Comparison of ENCODE assay signal across 27 cellular contexts in genomic region chr1:35605071-35605881, GRCh38. TPM values are rescaled to one million over a fixed set of nuclear protein-coding genes. Genes with fewer than 3 reads are reported as not detected.
DNase-seq lines count a peak whose midpoint lies in the region; ATAC-seq, FAIRE-seq and TF ChIP-seq lines count a peak whose summit lies in the region.
"Had no signal": no experiment of that assay in that cellular context is flagged by ENCODE, and none has a peak within 500 bp of the region (broad histone marks: within the 10 kb centered on the region; RNA-seq: fewer than 3 reads in every experiment).

No MANE protein-coding gene starts in this region.

- H3K4me3 ChIP-seq in fibroblast of pulmonary artery (replicated peaks; ENCODE audit: low read depth, low read length) (no peak overlapping the region), pancreas (no peak overlapping the region)
- H3K4me3 ChIP-seq: hepatocyte, lung, PC-9, SK-N-MC had no signal

- peaks cover 71% of the 10 kb centered on the region for H3K36me3 Mint-ChIP-seq in activated CD8-positive, alpha-beta T cell treated with anti-CD3 and anti-CD28 coated beads, Interleukin-2, amount 10 ng/mL, durations not matched to agents 7 days and 5 days (ENCODE audit: low read depth)
- peaks cover 38% of the 10 kb centered on the region for H3K36me3 Mint-ChIP-seq in activated CD8-positive, alpha-beta T cell treated with anti-CD3 and anti-CD28 coated beads for 36 hours (ENCODE audit: low read depth)
- H3K36me3 Mint-ChIP-seq in T-helper 17 cell (ENCODE audit: low read depth) (peaks cover 3% of the 10 kb centered on the region), progenitor cell of endocrine pancreas (ENCODE audit: insufficient read depth) (peaks cover 35% of the 10 kb centered on the region)

- peak overlapping the region; percentile 22 for H3K27ac Mint-ChIP-seq in activated CD8-positive, alpha-beta T cell treated with anti-CD3 and anti-CD28 coated beads, Interleukin-2, amount 10 ng/mL, durations not matched to agents 7 days and 5 days
- H3K27ac Mint-ChIP-seq in activated CD8-positive, alpha-beta T cell treated with anti-CD3 and anti-CD28 coated beads for 36 hours = no peak overlapping the region
- peak overlapping the region; percentile 65 for H3K27ac Mint-ChIP-seq in T-helper 17 cell
- H3K27ac Mint-ChIP-seq in progenitor cell of endocrine pancreas = peak overlapping the region; percentile 63

- H3K27me3 ChIP-seq in pancreas = no peaks in the 10 kb centered on the region
- H3K27me3 ChIP-seq: BE2C, hepatocyte had no signal

- H3K9me3 Mint-ChIP-seq in activated CD8-positive, alpha-beta T cell treated with anti-CD3 and anti-CD28 coated beads, Interleukin-2, amount 10 ng/mL, durations not matched to agents 7 days and 5 days (ENCODE audit: insufficient read depth) = no peaks in the 10 kb centered on the region
- H3K9me3 Mint-ChIP-seq in activated CD8-positive, alpha-beta T cell treated with anti-CD3 and anti-CD28 coated beads for 36 hours = no peaks in the 10 kb centered on the region
- peaks cover 4% of the 10 kb centered on the region for H3K9me3 Mint-ChIP-seq in progenitor cell of endocrine pancreas (ENCODE audit: low read depth)
- H3K9me3 Mint-ChIP-seq: activated T-helper 2 cell treated with anti-CD3 and anti-CD28 coated beads, Interferon-gamma antibody, Interleukin-2, Interleukin-4, amounts not matched to agents 10 μg/mL and 5 μg/mL and 100 μg/mL, durations not matched to agents 14 hours and 24 hours and 36 hours; naive B cell had no signal

- CTCF ChIA-PET in activated CD8-positive, alpha-beta T cell treated with anti-CD3 and anti-CD28 coated beads, Interleukin-2, amount 10 ng/mL, durations not matched to agents 7 days and 5 days (lab: Charles Lee) = interaction anchor here (1.0 to 3.0 kb wide), 3 partner anchors 27 to 122 kb away, joined by 3 to 9 read pairs (median 3); no protein-coding TSS in a partner anchor
- CTCF ChIA-PET in activated CD8-positive, alpha-beta T cell treated with anti-CD3 and anti-CD28 coated beads for 36 hours (lab: Charles Lee) = interaction anchor here (1.1 to 1.6 kb wide), 4 partner anchors 34 to 122 kb away, joined by 3 to 4 read pairs (median 4); no protein-coding TSS in a partner anchor

- H3K4me1 ChIP-seq in pancreas = no peaks in the 10 kb centered on the region
- H3K4me1 ChIP-seq: BE2C had no signal

- intact Hi-C loops in activated CD8-positive, alpha-beta T cell treated with anti-CD3 and anti-CD28 coated beads for 36 hours (cut with micrococcal nuclease) = no loop called here
- intact Hi-C loops in pancreas (cut with DNase I) = no loop called here

- no peaks in the 10 kb centered on the region for H3K9me3 ChIP-seq in T-helper 17 cell (ENCODE audit: control insufficient read depth, low read length, poor library complexity, severe bottlenecking)
- no peaks in the 10 kb centered on the region for H3K9me3 ChIP-seq in pancreas
- H3K9me3 ChIP-seq: BE2C had no signal

- H3K4me3 Mint-ChIP-seq in activated CD8-positive, alpha-beta T cell treated with anti-CD3 and anti-CD28 coated beads, Interleukin-2, amount 10 ng/mL, durations not matched to agents 7 days and 5 days = no peak overlapping the region
- H3K4me3 Mint-ChIP-seq in activated CD8-positive, alpha-beta T cell treated with anti-CD3 and anti-CD28 coated beads for 36 hours = no peak overlapping the region
- H3K4me3 Mint-ChIP-seq in T-helper 17 cell (no peak overlapping the region), progenitor cell of endocrine pancreas (ENCODE audit: low read depth) (no peak overlapping the region)
- H3K4me3 Mint-ChIP-seq: naive B cell had no signal

- no peak for TF ChIP-seq CTCF in activated CD8-positive, alpha-beta T cell treated with anti-CD3 and anti-CD28 coated beads for 36 hours (IDR thresholded peaks at IDR 0.05)
- no peak for TF ChIP-seq CTCF in fibroblast of pulmonary artery (IDR thresholded peaks at IDR 0.05; ENCODE audit: low read length, missing control alignments)
- TF ChIP-seq CTCF in progenitor cell of endocrine pancreas (IDR thresholded peaks at IDR 0.05; ENCODE audit: unreplicated experiment) = no peak
- TF ChIP-seq CTCF in pancreas (IDR thresholded peaks at IDR 0.05) = no peak

- H3K27me3 Mint-ChIP-seq in activated CD8-positive, alpha-beta T cell treated with anti-CD3 and anti-CD28 coated beads, Interleukin-2, amount 10 ng/mL, durations not matched to agents 7 days and 5 days (ENCODE audit: low read depth) = no peaks in the 10 kb centered on the region
- H3K27me3 Mint-ChIP-seq in activated CD8-positive, alpha-beta T cell treated with anti-CD3 and anti-CD28 coated beads for 36 hours = no peaks in the 10 kb centered on the region
- no peaks in the 10 kb centered on the region for H3K27me3 Mint-ChIP-seq in T-helper 17 cell
- H3K27me3 Mint-ChIP-seq in progenitor cell of endocrine pancreas = no peaks in the 10 kb centered on the region
- H3K27me3 Mint-ChIP-seq: naive B cell had no signal

- WGBS in pancreas, 2 donors = 85 to 87% methylated on average over 6 of the region's 6 CpGs

- no peak overlapping the region for H3K27ac ChIP-seq in pancreas
- H3K27ac ChIP-seq: 22Rv1, hepatocyte, PC-9, SK-N-MC had no signal

- peaks cover 4 to 53% (median 28%) of the 10 kb centered on the region in 3 donors for H3K36me3 ChIP-seq in pancreas

- ATAC-seq in activated CD8-positive, alpha-beta T cell treated with anti-CD3 and anti-CD28 coated beads, Interleukin-2, amount 10 ng/mL, durations not matched to agents 7 days and 5 days = no peak
- no peak for ATAC-seq in activated CD8-positive, alpha-beta T cell treated with anti-CD3 and anti-CD28 coated beads for 36 hours
- ATAC-seq in T-helper 17 cell (no peak), pancreas (no peak)
- ATAC-seq: HCT116 had no signal

- no peak for FAIRE-seq in pancreas (lab: Jason Lieb, UNC)
- FAIRE-seq: small intestine, urothelium cell line had no signal

- no peak for DNase-seq in activated CD8-positive, alpha-beta T cell treated with anti-CD3 and anti-CD28 coated beads, Interleukin-2, amount 10 ng/mL, durations not matched to agents 7 days and 5 days
- DNase-seq in activated CD8-positive, alpha-beta T cell treated with anti-CD3 and anti-CD28 coated beads for 36 hours = no peak
- DNase-seq in T-helper 17 cell = no peak
- DNase-seq in fibroblast of pulmonary artery (ENCODE audit: low read depth) = peak; percentile 54
- no peak for DNase-seq in progenitor cell of endocrine pancreas (ENCODE audit: low spot score, unreplicated experiment)
- no peak for DNase-seq in AML-193 (lab: John Stamatoyannopoulos, UW)
- DNase-seq in NCI-H1436 treated with DMSO at 0.1 percent for 48 hours (lab: John Stamatoyannopoulos, UW) = no peak
- no peak for DNase-seq in pancreas
- DNase-seq: activated CD4-positive, CD25-positive, alpha-beta regulatory T cell treated with anti-CD3 and anti-CD28 coated beads, Interleukin-2, amount 50 U/mL, for 72 hours; amniotic stem cell; BE2C; cerebellar nuclear complex; GF-D8; naive B cell; NCI-H1436; NCI-H2227 treated with DMSO at 0.1 percent for 48 hours; small intestine; stimulated activated CD4-positive, alpha-beta T cell treated with anti-CD3 and anti-CD28 coated beads, Interleukin-2, amount 100 ng/mL, for 48 hours; T1000 had no signal

- peaks cover 12% of the 10 kb centered on the region for H3K4me1 Mint-ChIP-seq in activated CD8-positive, alpha-beta T cell treated with anti-CD3 and anti-CD28 coated beads, Interleukin-2, amount 10 ng/mL, durations not matched to agents 7 days and 5 days (ENCODE audit: low read depth)
- no peaks in the 10 kb centered on the region for H3K4me1 Mint-ChIP-seq in activated CD8-positive, alpha-beta T cell treated with anti-CD3 and anti-CD28 coated beads for 36 hours (ENCODE audit: low read depth)
- H3K4me1 Mint-ChIP-seq in T-helper 17 cell (peaks cover 7% of the 10 kb centered on the region), progenitor cell of endocrine pancreas (ENCODE audit: low read depth) (peaks cover 1% of the 10 kb centered on the region)

- POLR2A ChIA-PET in activated CD8-positive, alpha-beta T cell treated with anti-CD3 and anti-CD28 coated beads, Interleukin-2, amount 10 ng/mL, durations not matched to agents 7 days and 5 days (lab: Charles Lee) = interaction anchor here (0.5 kb wide), 1 partner anchor 138 kb away, joined by 3 read pairs; no protein-coding TSS in a partner anchor
- POLR2A ChIA-PET in activated CD8-positive, alpha-beta T cell treated with anti-CD3 and anti-CD28 coated beads for 36 hours (lab: Charles Lee) = interaction anchor here (1.1 kb wide), 1 partner anchor 10 kb away, joined by 3 read pairs; no protein-coding TSS in a partner anchor

RNA-seq across cellular contexts. Expression of gene TFAP2E, which starts 32.2 kb away (rescaled TPM):
- 1 to 10 TPM; 1.0 to 1.1 TPM for total RNA-seq in activated CD8-positive, alpha-beta T cell treated with anti-CD3 and anti-CD28 coated beads, Interleukin-2, amount 10 ng/mL, durations not matched to agents 7 days and 5 days
- under 1 TPM; 0.56 to 0.58 TPM for total RNA-seq in activated CD8-positive, alpha-beta T cell treated with anti-CD3 and anti-CD28 coated beads for 36 hours
- total RNA-seq in T-helper 17 cell = 1 to 10 TPM; 3.2 to 4.5 TPM
- total RNA-seq in progenitor cell of endocrine pancreas = 0.55 and 0.84 TPM in 2 replicates
- under 1 TPM; 0.08 to 0.87 (median 0.21) TPM for total RNA-seq in pancreas
- polyA plus RNA-seq in pancreas = 1 to 10 TPM; 1.1 to 2.0 TPM
- total RNA-seq: hepatocyte had no signal

RNA-seq across cellular contexts. Expression of gene PSMB2, which starts 36.0 kb away (rescaled TPM):
- total RNA-seq in activated CD8-positive, alpha-beta T cell treated with anti-CD3 and anti-CD28 coated beads, Interleukin-2, amount 10 ng/mL, durations not matched to agents 7 days and 5 days = 10 to 100 TPM; 82.4 to 86.6 TPM
- total RNA-seq in activated CD8-positive, alpha-beta T cell treated with anti-CD3 and anti-CD28 coated beads for 36 hours = 10 to 100 TPM; 92.9 to 94.2 TPM
- 10 to 100 TPM; 27.4 to 30.5 TPM for total RNA-seq in T-helper 17 cell
- 70.4 and 73.0 TPM in 2 replicates for total RNA-seq in progenitor cell of endocrine pancreas
- 10 to 100 TPM; 13.2 to 24.2 (median 21.0) TPM for total RNA-seq in pancreas
- polyA plus RNA-seq in pancreas = 10 to 100 TPM; 13.7 to 23.8 TPM

RNA-seq across cellular contexts. Expression of gene NCDN, which starts 47.7 kb away (rescaled TPM):
- total RNA-seq in activated CD8-positive, alpha-beta T cell treated with anti-CD3 and anti-CD28 coated beads, Interleukin-2, amount 10 ng/mL, durations not matched to agents 7 days and 5 days = 10 to 100 TPM; 19.3 to 19.4 TPM
- 10 to 100 TPM; 17.3 to 17.5 TPM for total RNA-seq in activated CD8-positive, alpha-beta T cell treated with anti-CD3 and anti-CD28 coated beads for 36 hours
- total RNA-seq in T-helper 17 cell (10 to 100 TPM; 23.8 to 26.2 TPM), progenitor cell of endocrine pancreas (25.2 and 25.3 TPM in 2 replicates), pancreas (10 to 100 TPM in 1 of 6 donors, 1 to 10 TPM in 5; 4.4 to 12.8 (median 6.9) TPM)
- 10 to 100 TPM in 1 of 2 donors, 1 to 10 TPM in 1; 7.4 to 11.0 TPM for polyA plus RNA-seq in pancreas

RNA-seq across cellular contexts. Expression of gene KIAA0319L, which starts 48.1 kb away (rescaled TPM):
- total RNA-seq in activated CD8-positive, alpha-beta T cell treated with anti-CD3 and anti-CD28 coated beads, Interleukin-2, amount 10 ng/mL, durations not matched to agents 7 days and 5 days = 10 to 100 TPM; 27.0 to 36.1 TPM
- total RNA-seq in activated CD8-positive, alpha-beta T cell treated with anti-CD3 and anti-CD28 coated beads for 36 hours = 10 to 100 TPM; 22.8 to 30.9 TPM
- 10 to 100 TPM; 58.8 to 79.0 TPM for total RNA-seq in T-helper 17 cell
- 70.0 and 70.5 TPM in 2 replicates for total RNA-seq in progenitor cell of endocrine pancreas
- total RNA-seq in pancreas = 10 to 100 TPM; 41.7 to 50.8 (median 45.7) TPM
- 10 to 100 TPM; 22.9 to 37.4 TPM for polyA plus RNA-seq in pancreas
